Comparison of ENCODE assay signal across 1 cellular context in genomic region chr3:11607816-11608215, GRCh38.
A peak's percentile ranks its signal among the peaks of the same experiment; 100 is the strongest.
TF ChIP-seq lines count a peak whose summit lies in the region.

No MANE protein-coding gene starts in this region.

TF ChIP-seq in IMR-90, 13 proteins besides CTCF, POLR2A, EP300 and RAD21:
- TF ChIP-seq MAFK (IDR thresholded peaks at IDR 0.05; ENCODE audit: low read depth, low read length) (peak; percentile 9; the same call in 1 of the 2 replicates), RFX5 (IDR thresholded peaks at IDR 0.05; ENCODE audit: low read depth, low read length) (no peak), CEBPB (IDR thresholded peaks at IDR 0.05; ENCODE audit: low read depth, low read length) (peak; percentile 79), FOS (IDR thresholded peaks at IDR 0.05; ENCODE audit: low read depth, low read length) (no peak)
